Comparison of ENCODE assay signal across 8 cellular contexts in the genomic region with DNA sequence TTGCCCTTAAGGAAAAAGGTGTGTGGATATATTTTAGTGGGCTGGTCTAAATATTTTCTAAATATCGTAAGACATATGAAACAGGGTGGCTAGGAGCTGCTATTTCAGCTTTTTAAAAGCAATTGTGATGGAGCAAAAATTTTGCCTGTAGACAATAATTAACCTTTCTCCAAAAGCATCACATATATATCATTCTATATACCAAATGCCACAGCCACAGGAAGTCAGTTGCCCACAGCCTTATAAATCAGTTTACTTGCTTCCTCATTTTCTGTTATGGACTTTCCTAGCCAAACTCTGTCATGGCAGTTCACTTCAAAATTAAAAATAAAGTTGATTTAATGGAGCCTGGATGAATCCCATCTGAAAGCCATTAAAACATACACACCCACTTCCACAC.
DNase-seq lines count a peak whose midpoint lies in the region; ATAC-seq, FAIRE-seq and TF ChIP-seq lines count a peak whose summit lies in the region.

No MANE protein-coding gene starts in this region.

- intact Hi-C loops in upper lobe of right lung (cut with DNase I) (loop anchor here (5.0 kb wide), 1 partner anchor 170 kb away; no protein-coding TSS in a partner anchor), testis (cut with DNase I; ENCODE audit: low total_unique reads) (no loop called here)

- TF ChIP-seq CTCF in Peyer's patch (IDR thresholded peaks at IDR 0.05): no peak
- no peak for TF ChIP-seq CTCF in foreskin keratinocyte (conservative IDR thresholded peaks at IDR 0.05)
- TF ChIP-seq CTCF in upper lobe of right lung (IDR thresholded peaks at IDR 0.05): no peak
- TF ChIP-seq CTCF in testis (IDR thresholded peaks at IDR 0.05): no peak

- H3K36me3 ChIP-seq in Peyer's patch (no peaks in the 10 kb centered on the region), upper lobe of right lung (no peaks in the 10 kb centered on the region), testis (ENCODE audit: low read depth, missing control alignments) (no peaks in the 10 kb centered on the region)

- H3K27me3 ChIP-seq in Peyer's patch (no peaks in the 10 kb centered on the region), foreskin keratinocyte (no peaks in the 10 kb centered on the region), upper lobe of right lung (no peaks in the 10 kb centered on the region), testis (no peaks in the 10 kb centered on the region)

- no peaks in the 10 kb centered on the region for H3K9me3 ChIP-seq in Peyer's patch
- H3K9me3 ChIP-seq in upper lobe of right lung: no peaks in the 10 kb centered on the region
- no peaks in the 10 kb centered on the region for H3K9me3 ChIP-seq in testis

- no peak for DNase-seq in Peyer's patch
- no peak for DNase-seq in foreskin keratinocyte
- no peak for DNase-seq in upper lobe of right lung
- DNase-seq in midbrain (lab: John Stamatoyannopoulos, UW): no peak
- DNase-seq in frontal cortex (ENCODE audit: low spot score in 2 of 2): no peak
- DNase-seq in testis: no peak

- WGBS in testis, 2 donors: 90 to 91% methylated on average over 1 of the region's 1 CpG

- no peak for FAIRE-seq in frontal cortex (lab: Jason Lieb, UNC)

- H3K4me1 ChIP-seq in Peyer's patch: peaks cover 0 to 7% (median 2%) of the 10 kb centered on the region in 4 donors
- peaks cover 21% of the 10 kb centered on the region for H3K4me1 ChIP-seq in foreskin keratinocyte
- peaks cover 25% of the 10 kb centered on the region for H3K4me1 ChIP-seq in upper lobe of right lung
- H3K4me1 ChIP-seq in testis: no peaks in the 10 kb centered on the region

- H3K27ac ChIP-seq in Peyer's patch: peak overlapping the region in 3 of 4 donors; percentile 38 to 67 (median 59)
- H3K27ac ChIP-seq in foreskin keratinocyte: peak overlapping the region; percentile 35
- H3K27ac ChIP-seq in upper lobe of right lung: peak overlapping the region; percentile 32
- H3K27ac ChIP-seq in testis: no peak overlapping the region

- peak overlapping the region in 3 of 4 donors; percentile 12 to 26 (median 25) for H3K4me3 ChIP-seq in Peyer's patch
- no peak overlapping the region for H3K4me3 ChIP-seq in upper lobe of right lung
- no peak overlapping the region for H3K4me3 ChIP-seq in testis

- TF ChIP-seq POLR2A in Peyer's patch (IDR thresholded peaks at IDR 0.05): no peak
- TF ChIP-seq POLR2A in testis (IDR thresholded peaks at IDR 0.05): no peak

- ATAC-seq in GM18870 (IDR thresholded peaks at IDR 0.05; ENCODE audit: unreplicated experiment) (peak; percentile 55), HG02840 (IDR thresholded peaks at IDR 0.05; ENCODE audit: low FRiP score, unreplicated experiment) (peak; percentile 43), foreskin keratinocyte (no peak), upper lobe of right lung (no peak)

Comparison
In these comparisons a context has a peak if more than half of its experiments do, and no peak if none do; other contexts are left out.
1. ATAC-seq: peak in GM18870 (single experiment) and HG02840 (single experiment); none in foreskin keratinocyte (single experiment) and upper lobe of right lung (single experiment).
2. H3K27ac ChIP-seq: peak in Peyer's patch (3 of 4), foreskin keratinocyte (single experiment) and upper lobe of right lung (single experiment); none in testis (0 of 2).
3. H3K4me3 ChIP-seq: peak in Peyer's patch (3 of 4); none in upper lobe of right lung (single experiment) and testis (0 of 2).